Comparison of ENCODE assay signal across 1 cellular context in the genomic region with DNA sequence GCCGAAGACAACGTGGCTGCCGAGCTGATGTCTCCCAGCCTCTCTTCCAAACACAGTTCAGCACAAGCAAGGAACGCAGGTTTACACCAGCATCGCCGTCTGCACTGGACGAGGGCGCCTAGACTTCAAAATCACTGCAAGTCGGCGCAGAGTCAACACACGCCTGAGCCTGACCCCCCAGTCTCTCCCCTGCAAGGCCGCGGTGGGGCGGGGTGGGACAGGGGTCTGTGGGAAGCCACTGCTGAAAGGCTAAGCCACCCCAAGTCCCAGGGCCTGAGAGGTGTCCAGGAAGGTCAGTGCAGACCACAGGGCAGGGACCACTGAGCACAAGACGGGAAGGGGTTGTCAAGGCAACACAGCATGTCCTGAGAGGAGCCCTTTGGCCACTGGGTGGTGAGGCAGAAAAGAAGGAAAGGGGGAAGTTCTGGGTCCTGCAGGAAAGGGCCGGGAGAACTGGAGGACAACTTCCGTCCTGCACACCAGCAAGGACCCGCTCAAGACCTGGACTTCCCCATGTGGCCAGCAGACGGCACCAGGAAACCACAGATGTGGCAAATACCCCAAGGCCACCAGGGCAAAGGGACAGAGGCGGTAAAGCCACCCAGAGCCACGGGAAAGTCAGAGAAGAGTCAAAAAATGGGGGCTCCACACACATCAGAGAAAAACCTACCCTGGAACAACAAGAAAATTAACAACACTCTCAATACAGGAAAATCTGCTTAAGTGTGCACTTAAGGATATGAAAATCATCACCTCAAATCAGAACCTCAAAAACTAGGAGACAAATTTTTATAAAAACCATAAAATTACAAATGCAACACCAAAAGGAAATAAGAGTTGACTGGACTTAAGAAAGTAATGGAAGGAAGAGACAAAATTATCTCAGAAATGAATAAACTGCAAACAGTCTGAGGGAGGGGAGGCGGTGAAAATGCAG.
TF ChIP-seq lines count a peak whose summit lies in the region.

No MANE protein-coding gene starts in this region.

TF ChIP-seq in HepG2, 621 proteins besides CTCF, POLR2A, EP300 and RAD21 (continued from another document and continues in another):
- TF ChIP-seq, protein P1, sequence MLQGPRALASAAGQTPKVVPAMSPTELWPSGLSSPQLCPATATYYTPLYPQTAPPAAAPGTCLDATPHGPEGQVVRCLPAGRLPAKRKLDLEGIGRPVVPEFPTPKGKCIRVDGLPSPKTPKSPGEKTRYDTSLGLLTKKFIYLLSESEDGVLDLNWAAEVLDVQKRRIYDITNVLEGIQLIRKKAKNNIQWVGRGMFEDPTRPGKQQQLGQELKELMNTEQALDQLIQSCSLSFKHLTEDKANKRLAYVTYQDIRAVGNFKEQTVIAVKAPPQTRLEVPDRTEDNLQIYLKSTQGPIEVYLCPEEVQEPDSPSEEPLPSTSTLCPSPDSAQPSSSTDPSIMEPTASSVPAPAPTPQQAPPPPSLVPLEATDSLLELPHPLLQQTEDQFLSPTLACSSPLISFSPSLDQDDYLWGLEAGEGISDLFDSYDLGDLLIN (CRISPR knock-in tag; IDR thresholded peaks at IDR 0.05; ENCODE audit: borderline replicate concordance) = no peak
- TF ChIP-seq HOXA3 (CRISPR knock-in tag; IDR thresholded peaks at IDR 0.05) (0 out of 2 replicates have a peak, but pooled peaks have one; percentile 14), CHD2 (IDR thresholded peaks at IDR 0.05; ENCODE audit: low read depth, low read length) (no peak), ZFP1 (CRISPR knock-in tag; IDR thresholded peaks at IDR 0.05) (no peak), ZNF431 (CRISPR knock-in tag; IDR thresholded peaks at IDR 0.05; ENCODE audit: borderline replicate concordance, low read depth) (no peak), ZNF775 (CRISPR knock-in tag; IDR thresholded peaks at IDR 0.05; ENCODE audit: borderline replicate concordance) (0 out of 2 replicates have a peak, but pooled peaks have one; percentile 47), ZFP36 (IDR thresholded peaks at IDR 0.05; ENCODE audit: borderline replicate concordance, low read depth, low read length, partially characterized antibody) (no peak), SOX5 (CRISPR knock-in tag; IDR thresholded peaks at IDR 0.05; ENCODE audit: borderline replicate concordance) (no peak), AKAP8 (CRISPR knock-in tag; IDR thresholded peaks at IDR 0.05) (no peak), ZFP41 (CRISPR knock-in tag; IDR thresholded peaks at IDR 0.05; ENCODE audit: borderline replicate concordance) (no peak), SNAI1 (CRISPR knock-in tag; IDR thresholded peaks at IDR 0.05; ENCODE audit: borderline replicate concordance) (no peak), HMG20B (CRISPR knock-in tag; conservative IDR thresholded peaks at IDR 0.05) (no peak), FIP1L1 (IDR thresholded peaks at IDR 0.05; ENCODE audit: borderline replicate concordance, insufficient read depth, low read depth, low read length) (no peak), ZNF644 (CRISPR knock-in tag; IDR thresholded peaks at IDR 0.05; ENCODE audit: low read depth) (no peak), NFYB (CRISPR knock-in tag; IDR thresholded peaks at IDR 0.05) (no peak), HMGA1 (CRISPR knock-in tag; conservative IDR thresholded peaks at IDR 0.05) (no peak), TBL1XR1 (IDR thresholded peaks at IDR 0.05; ENCODE audit: borderline replicate concordance, low read length, partially characterized antibody) (no peak), ZMYM4 (CRISPR knock-in tag; IDR thresholded peaks at IDR 0.05) (no peak), SMC3 (IDR thresholded peaks at IDR 0.05; ENCODE audit: low read length) (peak; percentile 80), WIZ (CRISPR knock-in tag; IDR thresholded peaks at IDR 0.05) (no peak), ELF3 (CRISPR knock-in tag; IDR thresholded peaks at IDR 0.05) (no peak), ZNF75D (CRISPR knock-in tag; IDR thresholded peaks at IDR 0.05; ENCODE audit: borderline replicate concordance) (no peak), MAZ (IDR thresholded peaks at IDR 0.05; ENCODE audit: borderline replicate concordance, low read depth, low read length) (no peak), MAZ (CRISPR knock-in tag; IDR thresholded peaks at IDR 0.05; ENCODE audit: low read depth) (no peak), RCOR2 (CRISPR knock-in tag; IDR thresholded peaks at IDR 0.05) (no peak), CREB1 (IDR thresholded peaks at IDR 0.05) (no peak), CREB1 (CRISPR knock-in tag; IDR thresholded peaks at IDR 0.05) (no peak), BRCA1 (CRISPR knock-in tag; IDR thresholded peaks at IDR 0.05) (no peak), SPEN (CRISPR knock-in tag; IDR thresholded peaks at IDR 0.05; ENCODE audit: low read depth) (0 out of 2 replicates have a peak, but pooled peaks have one; percentile 38), ATF1 (CRISPR knock-in tag; IDR thresholded peaks at IDR 0.05) (no peak), ZNF879 (CRISPR knock-in tag; IDR thresholded peaks at IDR 0.05) (no peak), MZF1 (CRISPR knock-in tag; IDR thresholded peaks at IDR 0.05; ENCODE audit: borderline replicate concordance) (no peak), ZNF235 (CRISPR knock-in tag; IDR thresholded peaks at IDR 0.05; ENCODE audit: borderline replicate concordance) (0 out of 2 replicates have a peak, but pooled peaks have one; percentile 50), ESRRA (CRISPR knock-in tag; IDR thresholded peaks at IDR 0.05; ENCODE audit: low read depth) (no peak), ZNF543 (CRISPR knock-in tag; IDR thresholded peaks at IDR 0.05) (no peak), ZNF761 (CRISPR knock-in tag; conservative IDR thresholded peaks at IDR 0.05) (no peak), SP4 (CRISPR knock-in tag; IDR thresholded peaks at IDR 0.05) (0 out of 2 replicates have a peak, but pooled peaks have one; percentile 23), ZNF263 (CRISPR knock-in tag; IDR thresholded peaks at IDR 0.05) (no peak), SMARCC2 (IDR thresholded peaks at IDR 0.05) (no peak), ZNF674 (CRISPR knock-in tag; IDR thresholded peaks at IDR 0.05; ENCODE audit: low read depth) (no peak), ZNF17 (CRISPR knock-in tag; IDR thresholded peaks at IDR 0.05) (no peak)
- TF ChIP-seq, protein P2, sequence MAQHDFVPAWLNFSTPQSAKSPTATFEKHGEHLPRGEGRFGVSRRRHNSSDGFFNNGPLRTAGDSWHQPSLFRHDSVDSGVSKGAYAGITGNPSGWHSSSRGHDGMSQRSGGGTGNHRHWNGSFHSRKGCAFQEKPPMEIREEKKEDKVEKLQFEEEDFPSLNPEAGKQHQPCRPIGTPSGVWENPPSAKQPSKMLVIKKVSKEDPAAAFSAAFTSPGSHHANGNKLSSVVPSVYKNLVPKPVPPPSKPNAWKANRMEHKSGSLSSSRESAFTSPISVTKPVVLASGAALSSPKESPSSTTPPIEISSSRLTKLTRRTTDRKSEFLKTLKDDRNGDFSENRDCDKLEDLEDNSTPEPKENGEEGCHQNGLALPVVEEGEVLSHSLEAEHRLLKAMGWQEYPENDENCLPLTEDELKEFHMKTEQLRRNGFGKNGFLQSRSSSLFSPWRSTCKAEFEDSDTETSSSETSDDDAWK (CRISPR knock-in tag; IDR thresholded peaks at IDR 0.05) = no peak
- TF ChIP-seq, protein P3, sequence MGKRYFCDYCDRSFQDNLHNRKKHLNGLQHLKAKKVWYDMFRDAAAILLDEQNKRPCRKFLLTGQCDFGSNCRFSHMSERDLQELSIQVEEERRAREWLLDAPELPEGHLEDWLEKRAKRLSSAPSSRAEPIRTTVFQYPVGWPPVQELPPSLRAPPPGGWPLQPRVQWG (CRISPR knock-in tag; IDR thresholded peaks at IDR 0.05; ENCODE audit: borderline replicate concordance, low read depth) = no peak
- TF ChIP-seq, protein P4, sequence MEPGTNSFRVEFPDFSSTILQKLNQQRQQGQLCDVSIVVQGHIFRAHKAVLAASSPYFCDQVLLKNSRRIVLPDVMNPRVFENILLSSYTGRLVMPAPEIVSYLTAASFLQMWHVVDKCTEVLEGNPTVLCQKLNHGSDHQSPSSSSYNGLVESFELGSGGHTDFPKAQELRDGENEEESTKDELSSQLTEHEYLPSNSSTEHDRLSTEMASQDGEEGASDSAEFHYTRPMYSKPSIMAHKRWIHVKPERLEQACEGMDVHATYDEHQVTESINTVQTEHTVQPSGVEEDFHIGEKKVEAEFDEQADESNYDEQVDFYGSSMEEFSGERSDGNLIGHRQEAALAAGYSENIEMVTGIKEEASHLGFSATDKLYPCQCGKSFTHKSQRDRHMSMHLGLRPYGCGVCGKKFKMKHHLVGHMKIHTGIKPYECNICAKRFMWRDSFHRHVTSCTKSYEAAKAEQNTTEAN (CRISPR knock-in tag; conservative IDR thresholded peaks at IDR 0.05) = no peak
- TF ChIP-seq, protein P5, sequence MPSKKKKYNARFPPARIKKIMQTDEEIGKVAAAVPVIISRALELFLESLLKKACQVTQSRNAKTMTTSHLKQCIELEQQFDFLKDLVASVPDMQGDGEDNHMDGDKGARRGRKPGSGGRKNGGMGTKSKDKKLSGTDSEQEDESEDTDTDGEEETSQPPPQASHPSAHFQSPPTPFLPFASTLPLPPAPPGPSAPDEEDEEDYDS (CRISPR knock-in tag; IDR thresholded peaks at IDR 0.05) = no peak
- TF ChIP-seq, protein P6, sequence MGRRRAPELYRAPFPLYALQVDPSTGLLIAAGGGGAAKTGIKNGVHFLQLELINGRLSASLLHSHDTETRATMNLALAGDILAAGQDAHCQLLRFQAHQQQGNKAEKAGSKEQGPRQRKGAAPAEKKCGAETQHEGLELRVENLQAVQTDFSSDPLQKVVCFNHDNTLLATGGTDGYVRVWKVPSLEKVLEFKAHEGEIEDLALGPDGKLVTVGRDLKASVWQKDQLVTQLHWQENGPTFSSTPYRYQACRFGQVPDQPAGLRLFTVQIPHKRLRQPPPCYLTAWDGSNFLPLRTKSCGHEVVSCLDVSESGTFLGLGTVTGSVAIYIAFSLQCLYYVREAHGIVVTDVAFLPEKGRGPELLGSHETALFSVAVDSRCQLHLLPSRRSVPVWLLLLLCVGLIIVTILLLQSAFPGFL (CRISPR knock-in tag; IDR thresholded peaks at IDR 0.05) = no peak
- TF ChIP-seq, protein P7, sequence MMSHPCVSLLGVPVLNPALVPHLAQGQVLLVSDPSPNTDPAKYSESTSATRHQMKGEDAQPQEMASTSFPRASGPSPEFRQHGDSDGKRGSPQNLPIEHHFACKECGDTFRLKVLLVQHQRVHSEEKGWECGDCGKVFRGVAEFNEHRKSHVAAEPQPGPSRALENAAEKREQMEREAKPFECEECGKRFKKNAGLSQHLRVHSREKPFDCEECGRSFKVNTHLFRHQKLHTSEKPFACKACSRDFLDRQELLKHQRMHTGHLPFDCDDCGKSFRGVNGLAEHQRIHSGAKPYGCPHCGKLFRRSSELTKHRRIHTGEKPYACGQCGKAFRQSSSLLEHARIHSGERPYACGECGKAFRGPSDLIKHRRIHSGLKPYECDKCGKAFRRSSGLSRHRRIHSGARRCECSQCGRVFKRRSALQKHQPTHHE (CRISPR knock-in tag; IDR thresholded peaks at IDR 0.05; ENCODE audit: borderline replicate concordance) = no peak
- TF ChIP-seq, protein P8, sequence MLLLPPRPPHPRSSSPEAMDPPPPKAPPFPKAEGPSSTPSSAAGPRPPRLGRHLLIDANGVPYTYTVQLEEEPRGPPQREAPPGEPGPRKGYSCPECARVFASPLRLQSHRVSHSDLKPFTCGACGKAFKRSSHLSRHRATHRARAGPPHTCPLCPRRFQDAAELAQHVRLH (CRISPR knock-in tag; IDR thresholded peaks at IDR 0.05; ENCODE audit: borderline replicate concordance, low read depth) = no peak
- TF ChIP-seq, protein P9, sequence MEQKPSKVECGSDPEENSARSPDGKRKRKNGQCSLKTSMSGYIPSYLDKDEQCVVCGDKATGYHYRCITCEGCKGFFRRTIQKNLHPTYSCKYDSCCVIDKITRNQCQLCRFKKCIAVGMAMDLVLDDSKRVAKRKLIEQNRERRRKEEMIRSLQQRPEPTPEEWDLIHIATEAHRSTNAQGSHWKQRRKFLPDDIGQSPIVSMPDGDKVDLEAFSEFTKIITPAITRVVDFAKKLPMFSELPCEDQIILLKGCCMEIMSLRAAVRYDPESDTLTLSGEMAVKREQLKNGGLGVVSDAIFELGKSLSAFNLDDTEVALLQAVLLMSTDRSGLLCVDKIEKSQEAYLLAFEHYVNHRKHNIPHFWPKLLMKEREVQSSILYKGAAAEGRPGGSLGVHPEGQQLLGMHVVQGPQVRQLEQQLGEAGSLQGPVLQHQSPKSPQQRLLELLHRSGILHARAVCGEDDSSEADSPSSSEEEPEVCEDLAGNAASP (CRISPR knock-in tag; IDR thresholded peaks at IDR 0.05; ENCODE audit: borderline replicate concordance) = 0 out of 2 replicates have a peak, but pooled peaks have one; percentile 26
- TF ChIP-seq, protein P10, sequence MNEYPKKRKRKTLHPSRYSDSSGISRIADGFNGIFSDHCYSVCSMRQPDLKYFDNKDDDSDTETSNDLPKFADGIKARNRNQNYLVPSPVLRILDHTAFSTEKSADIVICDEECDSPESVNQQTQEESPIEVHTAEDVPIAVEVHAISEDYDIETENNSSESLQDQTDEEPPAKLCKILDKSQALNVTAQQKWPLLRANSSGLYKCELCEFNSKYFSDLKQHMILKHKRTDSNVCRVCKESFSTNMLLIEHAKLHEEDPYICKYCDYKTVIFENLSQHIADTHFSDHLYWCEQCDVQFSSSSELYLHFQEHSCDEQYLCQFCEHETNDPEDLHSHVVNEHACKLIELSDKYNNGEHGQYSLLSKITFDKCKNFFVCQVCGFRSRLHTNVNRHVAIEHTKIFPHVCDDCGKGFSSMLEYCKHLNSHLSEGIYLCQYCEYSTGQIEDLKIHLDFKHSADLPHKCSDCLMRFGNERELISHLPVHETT (CRISPR knock-in tag; conservative IDR thresholded peaks at IDR 0.05) = no peak
- TF ChIP-seq, protein P11, sequence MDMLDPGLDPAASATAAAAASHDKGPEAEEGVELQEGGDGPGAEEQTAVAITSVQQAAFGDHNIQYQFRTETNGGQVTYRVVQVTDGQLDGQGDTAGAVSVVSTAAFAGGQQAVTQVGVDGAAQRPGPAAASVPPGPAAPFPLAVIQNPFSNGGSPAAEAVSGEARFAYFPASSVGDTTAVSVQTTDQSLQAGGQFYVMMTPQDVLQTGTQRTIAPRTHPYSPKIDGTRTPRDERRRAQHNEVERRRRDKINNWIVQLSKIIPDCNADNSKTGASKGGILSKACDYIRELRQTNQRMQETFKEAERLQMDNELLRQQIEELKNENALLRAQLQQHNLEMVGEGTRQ (IDR thresholded peaks at IDR 0.05; ENCODE audit: low read depth, low read length) = 0 out of 2 replicates have a peak, but pooled peaks have one; percentile 22
- TF ChIP-seq, protein P11 (CRISPR knock-in tag; IDR thresholded peaks at IDR 0.05; ENCODE audit: borderline replicate concordance) = no peak
- TF ChIP-seq, protein P12, sequence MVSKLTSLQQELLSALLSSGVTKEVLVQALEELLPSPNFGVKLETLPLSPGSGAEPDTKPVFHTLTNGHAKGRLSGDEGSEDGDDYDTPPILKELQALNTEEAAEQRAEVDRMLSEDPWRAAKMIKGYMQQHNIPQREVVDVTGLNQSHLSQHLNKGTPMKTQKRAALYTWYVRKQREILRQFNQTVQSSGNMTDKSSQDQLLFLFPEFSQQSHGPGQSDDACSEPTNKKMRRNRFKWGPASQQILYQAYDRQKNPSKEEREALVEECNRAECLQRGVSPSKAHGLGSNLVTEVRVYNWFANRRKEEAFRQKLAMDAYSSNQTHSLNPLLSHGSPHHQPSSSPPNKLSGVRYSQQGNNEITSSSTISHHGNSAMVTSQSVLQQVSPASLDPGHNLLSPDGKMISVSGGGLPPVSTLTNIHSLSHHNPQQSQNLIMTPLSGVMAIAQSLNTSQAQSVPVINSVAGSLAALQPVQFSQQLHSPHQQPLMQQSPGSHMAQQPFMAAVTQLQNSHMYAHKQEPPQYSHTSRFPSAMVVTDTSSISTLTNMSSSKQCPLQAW (CRISPR knock-in tag; IDR thresholded peaks at IDR 0.05) = peak; percentile 62; the same call in 1 of the 2 replicates
